In genomic region chr3:179807588-179807987, GRCh38 we compare ENCODE assay signal across 7 cellular contexts.
"Had no signal": no experiment of that assay in that cellular context is flagged by ENCODE, and none has a peak within 500 bp of the region (broad histone marks: within the 10 kb centered on the region; RNA-seq: fewer than 3 reads in every experiment).

No MANE protein-coding gene starts in this region.

- ATAC-seq: HepG2 had no signal

- DNase-seq: IMR-90, KBM-7, KG1 had no signal

- H3K27ac ChIP-seq: HL-60, KMS-11 had no signal

- FAIRE-seq: HepG2, HTR-8/SVneo had no signal

- H3K4me2 ChIP-seq: KMS-11 had no signal

- H3K9ac ChIP-seq: KMS-11 had no signal
